ENCODE assay signal across 26 cellular contexts in the genomic region with DNA sequence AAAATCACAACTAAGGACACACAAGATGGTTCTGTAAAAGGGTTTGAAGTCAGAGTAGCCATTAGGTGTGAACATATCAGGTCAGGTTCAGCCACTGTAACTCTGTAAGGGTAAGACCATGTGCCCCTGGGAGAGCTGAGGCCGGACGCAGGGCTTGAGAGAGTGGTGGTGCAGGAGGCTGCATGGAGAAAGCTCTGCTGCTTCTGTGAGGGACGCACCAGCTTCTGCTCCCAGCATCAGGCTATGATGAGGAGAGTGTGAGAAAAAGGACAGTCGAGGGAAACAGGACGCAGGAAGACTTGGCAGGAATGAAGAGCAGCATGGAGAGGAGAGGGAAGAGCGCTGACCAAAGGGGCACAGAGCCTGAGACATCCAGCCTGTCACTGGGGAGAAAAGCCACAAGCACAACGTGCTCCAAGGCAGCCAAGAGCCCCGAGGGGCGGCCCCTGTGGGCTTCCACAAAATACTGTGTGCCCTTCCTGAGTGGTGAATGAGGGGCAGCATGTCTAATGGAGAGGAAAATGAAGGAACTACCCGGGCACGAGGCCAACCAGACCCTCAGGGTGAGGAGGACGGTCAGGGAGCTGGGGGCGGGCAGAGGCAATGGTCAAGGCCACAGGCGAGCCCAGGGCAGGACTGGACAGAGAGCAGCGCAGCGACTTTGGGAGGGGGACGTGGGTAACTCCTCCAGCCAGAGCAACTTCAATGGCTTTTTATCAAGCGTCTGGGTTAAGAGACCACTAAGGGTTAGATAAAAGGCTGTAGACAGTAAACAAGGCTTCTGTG.
"Had no signal": no experiment of that assay in that cellular context is flagged by ENCODE, and none has a peak within 500 bp of the region (broad histone marks: within the 10 kb centered on the region; RNA-seq: fewer than 3 reads in every experiment).

No MANE protein-coding gene starts in this region.

- H3K27me3 ChIP-seq: brain microvascular endothelial cell, dorsolateral prefrontal cortex, esophagus squamous epithelium, gastroesophageal sphincter, upper lobe of left lung had no signal

- DNase-seq: activated CD4-positive, alpha-beta memory T cell treated with anti-CD3 and anti-CD28 coated beads for 36 hours; activated CD4-positive, alpha-beta T cell treated with anti-CD3 and anti-CD28 coated beads for 48 hours; activated effector memory CD4-positive, alpha-beta T cell treated with anti-CD3 and anti-CD28 coated beads, Interleukin-2, amount 50 U/mL, for 16 hours; activated naive CD4-positive, alpha-beta T cell treated with anti-CD3 and anti-CD28 coated beads, Interleukin-2, amount 50 U/mL, for 16 hours; activated T-cell treated with anti-CD3 and anti-CD28 coated beads for 4 hours; anterior cingulate cortex; brain microvascular endothelial cell; central memory CD4-positive, alpha-beta T cell; dorsolateral prefrontal cortex; effector memory CD8-positive, alpha-beta T cell; esophagus squamous epithelium; head of caudate nucleus; hypothalamus; occipital lobe; stimulated activated CD4-positive, alpha-beta T cell treated with anti-CD3 and anti-CD28 coated beads, Interleukin-12 subunit alpha, Interleukin-12 subunit beta, amount 100 ng/mL, for 4 hours; stimulated activated CD4-positive, alpha-beta T cell treated with anti-CD3 and anti-CD28 coated beads, Interleukin-4, amount 100 ng/mL, for 4 hours; stimulated activated naive CD8-positive, alpha-beta T cell treated with anti-CD3 and anti-CD28 coated beads, Interleukin-15, Interleukin-2, amounts not matched to agents 100 U/mL and 50 U/mL, for 24 hours; SW 1271; T-helper 17 cell; upper lobe of left lung had no signal

- H3K4me3 ChIP-seq: dorsolateral prefrontal cortex, esophagus squamous epithelium, gastroesophageal sphincter, upper lobe of left lung had no signal

- H3K9me3 Mint-ChIP-seq: activated CD4-positive, alpha-beta memory T cell treated with anti-CD3 and anti-CD28 coated beads for 36 hours; effector memory CD8-positive, alpha-beta T cell; memory B cell; nephron had no signal

- H3K4me1 ChIP-seq: upper lobe of left lung had no signal

- FAIRE-seq: colon, islet of Langerhans had no signal

- H3K9me3 ChIP-seq: esophagus squamous epithelium, gastroesophageal sphincter, upper lobe of left lung had no signal

- ATAC-seq: effector memory CD8-positive, alpha-beta T cell; gastroesophageal sphincter; stimulated activated naive CD8-positive, alpha-beta T cell treated with anti-CD3 and anti-CD28 coated beads, Interleukin-15, Interleukin-2, amounts not matched to agents 100 U/mL and 50 U/mL, for 24 hours; T-helper 17 cell had no signal

- H3K36me3 Mint-ChIP-seq: activated CD4-positive, alpha-beta memory T cell treated with anti-CD3 and anti-CD28 coated beads for 36 hours; memory B cell had no signal

- H3K4me3 Mint-ChIP-seq: activated CD4-positive, alpha-beta memory T cell treated with anti-CD3 and anti-CD28 coated beads for 36 hours; effector memory CD8-positive, alpha-beta T cell; memory B cell; nephron; T-helper 17 cell had no signal

- H3K27ac Mint-ChIP-seq: activated CD4-positive, alpha-beta memory T cell treated with anti-CD3 and anti-CD28 coated beads for 36 hours; effector memory CD8-positive, alpha-beta T cell; memory B cell; nephron; progenitor cell of endocrine pancreas; T-helper 17 cell had no signal

- H3K4me1 Mint-ChIP-seq: memory B cell, nephron had no signal

- H3K27ac ChIP-seq: brain microvascular endothelial cell, dorsolateral prefrontal cortex, esophagus squamous epithelium had no signal
